Comparison of ENCODE assay signal across 8 cellular contexts in genomic region chr1:206663832-206664652, GRCh38. TPM values are rescaled to one million over a fixed set of nuclear protein-coding genes. Genes with fewer than 3 reads are reported as not detected.
A peak's percentile ranks its signal among the peaks of the same experiment; 100 is the strongest.
DNase-seq lines count a peak whose midpoint lies in the region; ATAC-seq and TF ChIP-seq lines count a peak whose summit lies in the region.

No MANE protein-coding gene starts in this region.

- peaks cover 4 to 8% of the 10 kb centered on the region in 2 donors for H3K4me1 ChIP-seq in lung (ENCODE audit: control insufficient read depth in 2 of 2, insufficient read depth in 2 of 2, low read length in 2 of 2)

- peak overlapping the region; percentile 57 for H3K4me3 Mint-ChIP-seq in activated CD4-positive, alpha-beta T cell treated with anti-CD3 and anti-CD28 coated beads, Interleukin-2, amount 10 ng/mL, durations not matched to agents 24 days and 14 days

- TF ChIP-seq CTCF in lung (IDR thresholded peaks at IDR 0.05; ENCODE audit: control extremely low read depth, extremely low read depth): peak; percentile 53

- no peaks in the 10 kb centered on the region for H3K36me3 ChIP-seq in lung (ENCODE audit: control insufficient read depth in 2 of 2, insufficient read depth in 2 of 2, low read length in 2 of 2)

- H3K4me1 Mint-ChIP-seq in activated CD4-positive, alpha-beta T cell treated with anti-CD3 and anti-CD28 coated beads, Interleukin-2, amount 10 ng/mL, durations not matched to agents 24 days and 14 days: peaks cover 34% of the 10 kb centered on the region

- H3K27ac ChIP-seq in lung (ENCODE audit: low read depth in 1 of 2, low read length in 1 of 2): peak overlapping the region in 1 of 2 donors; percentile 84

- WGBS in lung, 2 donors: 5 to 13% methylated on average over 20 of the region's 20 CpGs

- H3K27ac Mint-ChIP-seq in activated CD4-positive, alpha-beta T cell treated with anti-CD3 and anti-CD28 coated beads, Interleukin-2, amount 10 ng/mL, durations not matched to agents 24 days and 14 days: peak overlapping the region; percentile 39

- intact Hi-C loops in activated CD4-positive, alpha-beta T cell treated with anti-CD3 and anti-CD28 coated beads, Interleukin-2, amount 10 ng/mL, durations not matched to agents 24 days and 14 days (cut with micrococcal nuclease): loop anchor here (1.0 to 5.0 kb wide), 5 partner anchors 29 to 187 kb away; partner anchors contain the start of gene DYRK3

- no peaks in the 10 kb centered on the region for H3K27me3 ChIP-seq in lung (ENCODE audit: control insufficient read depth, insufficient read depth)

- no peaks in the 10 kb centered on the region for H3K9me3 Mint-ChIP-seq in activated CD4-positive, alpha-beta T cell treated with anti-CD3 and anti-CD28 coated beads, Interleukin-2, amount 10 ng/mL, durations not matched to agents 24 days and 14 days

- no peaks in the 10 kb centered on the region for H3K36me3 Mint-ChIP-seq in activated CD4-positive, alpha-beta T cell treated with anti-CD3 and anti-CD28 coated beads, Interleukin-2, amount 10 ng/mL, durations not matched to agents 24 days and 14 days (ENCODE audit: low read depth)

- no peak overlapping the region for H3K4me3 ChIP-seq in lung

- DNase-seq in GF-D8 (lab: John Stamatoyannopoulos, UW) (peak; percentile 47), NCI-H524 treated with DMSO at 0.1 percent for 48 hours (lab: John Stamatoyannopoulos, UW) (peak; percentile 23), ecto neural progenitor cell (ENCODE audit: low spot score) (peak; percentile 85), lung (ENCODE audit: low spot score) (peak; percentile 65)
- DNase-seq in activated CD4-positive, alpha-beta T cell treated with anti-CD3 and anti-CD28 coated beads, Interleukin-2, amount 10 ng/mL, durations not matched to agents 24 days and 14 days: peak; percentile 92
- DNase-seq in stimulated activated CD8-positive, alpha-beta memory T cell treated with anti-CD3 and anti-CD28 coated beads, Interleukin-15, amount 100 ng/mL, for 24 hours (ENCODE audit: low read depth): peak; percentile 30

- ATAC-seq in HG03103 (IDR thresholded peaks at IDR 0.05; ENCODE audit: low read depth, unreplicated experiment) (peak; percentile 56), lung (ENCODE audit: insufficient read depth, low FRiP score) (peak; percentile 76), GM18517 (IDR thresholded peaks at IDR 0.05; ENCODE audit: unreplicated experiment) (no peak)

- no peaks in the 10 kb centered on the region for H3K9me3 ChIP-seq in lung (ENCODE audit: control insufficient read depth in 2 of 2, insufficient read depth in 1 of 2, low read length in 1 of 2)

- H3K27me3 Mint-ChIP-seq in activated CD4-positive, alpha-beta T cell treated with anti-CD3 and anti-CD28 coated beads, Interleukin-2, amount 10 ng/mL, durations not matched to agents 24 days and 14 days: peaks cover 2% of the 10 kb centered on the region

RNA-seq across cellular contexts. Expression of gene MAPKAPK2, which starts 20.7 kb away (rescaled TPM):
- 95.1 and 97.4 TPM in 2 replicates for total RNA-seq in activated CD4-positive, alpha-beta T cell treated with anti-CD3 and anti-CD28 coated beads, Interleukin-2, amount 10 ng/mL, durations not matched to agents 24 days and 14 days
- 100 to 1,000 TPM in 1 of 2 donors, 10 to 100 TPM in 1; 35.8 to 116 TPM for total RNA-seq in lung
- polyA plus RNA-seq in lung: 10 to 100 TPM; 55.7 to 94.5 TPM

RNA-seq across cellular contexts. Expression of gene DYRK3, which starts 28.7 kb away (rescaled TPM):
- total RNA-seq in activated CD4-positive, alpha-beta T cell treated with anti-CD3 and anti-CD28 coated beads, Interleukin-2, amount 10 ng/mL, durations not matched to agents 24 days and 14 days: 16.5 and 16.9 TPM in 2 replicates
- total RNA-seq in lung: 10 to 100 TPM; 12.3 to 13.0 TPM
- 1 to 10 TPM; 4.6 to 5.4 TPM for polyA plus RNA-seq in lung

RNA-seq across cellular contexts. Expression of gene EIF2D, which starts 51.8 kb away (rescaled TPM):
- total RNA-seq in activated CD4-positive, alpha-beta T cell treated with anti-CD3 and anti-CD28 coated beads, Interleukin-2, amount 10 ng/mL, durations not matched to agents 24 days and 14 days: 86.6 and 89.4 TPM in 2 replicates
- total RNA-seq in lung: 10 to 100 TPM; 35.5 to 78.9 TPM
- 10 to 100 TPM; 27.7 to 50.9 TPM for polyA plus RNA-seq in lung

Comparison
In these comparisons a context has a peak if more than half of its experiments do, and no peak if none do; other contexts are left out.
1. DNase-seq: peak in every context shown above with its lines; median percentile 92 in activated CD4-positive, alpha-beta T cell treated with anti-CD3 and anti-CD28 coated beads, Interleukin-2, amount 10 ng/mL, durations not matched to agents 24 days and 14 days; 85 in ecto neural progenitor cell; 65 in lung; 47 in GF-D8; 30 in stimulated activated CD8-positive, alpha-beta memory T cell treated with anti-CD3 and anti-CD28 coated beads, Interleukin-15, amount 100 ng/mL, for 24 hours; 23 in NCI-H524 treated with DMSO at 0.1 percent for 48 hours.